22 cellular contexts compared by ENCODE assay signal in the genomic region with DNA sequence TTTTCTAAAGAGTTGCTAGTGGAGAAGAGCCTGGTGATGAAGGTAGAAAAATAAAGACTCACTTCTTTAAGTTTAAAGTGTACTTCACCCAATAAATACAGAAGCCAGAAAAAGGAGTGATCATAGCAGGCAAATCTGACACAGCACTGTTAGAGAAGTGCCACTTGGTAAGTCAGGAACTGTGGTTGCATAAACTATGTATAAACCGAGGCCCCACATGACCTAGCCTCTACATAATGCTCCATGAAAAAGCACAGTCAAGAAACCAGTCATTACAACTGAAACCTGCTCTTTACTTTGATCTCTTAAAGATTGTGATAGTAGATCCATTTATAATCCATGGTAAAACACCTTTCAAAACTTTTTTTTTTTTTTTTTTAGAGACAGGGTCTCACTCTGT.
A peak's percentile ranks its signal among the peaks of the same experiment; 100 is the strongest.
DNase-seq lines count a peak whose midpoint lies in the region; ATAC-seq, FAIRE-seq and TF ChIP-seq lines count a peak whose summit lies in the region.
"Had no signal": no experiment of that assay in that cellular context is flagged by ENCODE, and none has a peak within 500 bp of the region (broad histone marks: within the 10 kb centered on the region; RNA-seq: fewer than 3 reads in every experiment).

No MANE protein-coding gene starts in this region.

- H3K36me3 ChIP-seq in hepatocyte (replicated peaks; ENCODE audit: insufficient read depth, low read depth) (no peaks in the 10 kb centered on the region), adrenal gland (replicated peaks in 1 of 2) (no peaks in the 10 kb centered on the region)
- H3K36me3 ChIP-seq: HAP-1 had no signal

- no peak overlapping the region for H3K4me2 ChIP-seq in hepatocyte
- H3K4me2 ChIP-seq: SK-N-SH had no signal

- H3K4me1 ChIP-seq in hepatocyte (ENCODE audit: insufficient read depth), result peaks cover 32% of the 10 kb centered on the region
- H3K4me1 ChIP-seq in adrenal gland (replicated peaks in 1 of 2), result peaks cover 11 to 32% of the 10 kb centered on the region in 2 donors

- H3K4me1 Mint-ChIP-seq in mesothelial cell of epicardium, result peaks cover 15% of the 10 kb centered on the region

- H3K27ac ChIP-seq in VCaP (peak overlapping the region; percentile 83), hepatocyte (peak overlapping the region; percentile 13), substantia nigra (ENCODE audit: low read depth, low read length, poor library complexity, severe bottlenecking) (peak overlapping the region; percentile 75), adrenal gland (no peak overlapping the region)

- H3K9me2 ChIP-seq in hepatocyte (replicated peaks; ENCODE audit: insufficient read depth), result no peaks in the 10 kb centered on the region
- H3K9me2 ChIP-seq: SK-N-SH had no signal

- H3K4me3 ChIP-seq in hepatocyte (no peak overlapping the region), adrenal gland (no peak overlapping the region)
- H3K4me3 ChIP-seq: HAP-1 had no signal

- H3K27me3 ChIP-seq in hepatocyte, result no peaks in the 10 kb centered on the region
- H3K27me3 ChIP-seq in adrenal gland, result no peaks in the 10 kb centered on the region

- intact Hi-C loops in adrenal gland (cut with DNase I), result no loop called here

- no peaks in the 10 kb centered on the region for H3K9me3 Mint-ChIP-seq in mesothelial cell of epicardium

- DNase-seq in hepatocyte (ENCODE audit: low spot score) (no peak), substantia nigra (lab: John Stamatoyannopoulos, UW) (no peak), GM12891 (ENCODE audit: insufficient read length, low spot score) (no peak), adrenal gland (no peak), mesothelial cell of epicardium (ENCODE audit: low spot score in 2 of 2, unreplicated experiment in 2 of 2) (no peak)
- DNase-seq: GOT3; KBM-7; MV-4-11; NCI-H1105; NCI-H1436 treated with DMSO at 0.1 percent for 48 hours; NCI-H187 treated with DMSO at 0.1 percent for 48 hours; NCI-H2107; NCI-H524 treated with DMSO at 0.1 percent for 48 hours; NCI-H774; NK-92 treated with Interleukin-12 subunit alpha and Interleukin-12 subunit beta, amount 100 ng/mL, for 24 hours; PC-3; SK-N-SH had no signal

- H3K9me3 ChIP-seq in hepatocyte (ENCODE audit: low read depth) (no peaks in the 10 kb centered on the region), adrenal gland (replicated peaks in 1 of 3) (no peaks in the 10 kb centered on the region)
- H3K9me3 ChIP-seq: HAP-1, SK-N-SH had no signal

- no peak for FAIRE-seq in GM12891 (lab: Jason Lieb, UNC)
- FAIRE-seq: HTR-8/SVneo had no signal

- H3K27me3 Mint-ChIP-seq in mesothelial cell of epicardium (ENCODE audit: low read depth), result no peaks in the 10 kb centered on the region

- no peak overlapping the region for H2AFZ ChIP-seq in hepatocyte

- TF ChIP-seq CTCF in VCaP (conservative IDR thresholded peaks at IDR 0.05) (no peak), hepatocyte (IDR thresholded peaks at IDR 0.05; ENCODE audit: poor library complexity) (no peak), adrenal gland (IDR thresholded peaks at IDR 0.05) (no peak), mesothelial cell of epicardium (IDR thresholded peaks at IDR 0.05; ENCODE audit: unreplicated experiment) (no peak)

- 89% methylated on average over 1 of the region's 1 CpG for WGBS in hepatocyte (ENCODE audit: low lambda C conversion rate, missing lambda C conversion rate)
- WGBS in adrenal gland, 4 donors, result 89 to 95% (median 94%) methylated on average over 1 of the region's 1 CpG

- H3K79me2 ChIP-seq in hepatocyte, result no peaks in the 10 kb centered on the region

- H4K20me1 ChIP-seq in hepatocyte (ENCODE audit: insufficient read depth, poor library complexity, severe bottlenecking), result no peaks in the 10 kb centered on the region

- H3K36me3 Mint-ChIP-seq in mesothelial cell of epicardium, result no peaks in the 10 kb centered on the region

- TF ChIP-seq POLR2A in GM12891 (IDR thresholded peaks at IDR 0.05; ENCODE audit: low read depth, low read length) (no peak), adrenal gland (IDR thresholded peaks at IDR 0.05) (no peak)

- ATAC-seq in GM19351 (IDR thresholded peaks at IDR 0.05; ENCODE audit: unreplicated experiment), result peak; percentile 48
- no peak for ATAC-seq in HG03469 (IDR thresholded peaks at IDR 0.05; ENCODE audit: unreplicated experiment)
- ATAC-seq: PC-3 had no signal

- no peak overlapping the region for H3K4me3 Mint-ChIP-seq in mesothelial cell of epicardium

- no peak overlapping the region for H3K27ac Mint-ChIP-seq in mesothelial cell of epicardium

TF ChIP-seq in GM12891, 5 proteins besides CTCF, POLR2A, EP300 and RAD21:
- no peak for TF ChIP-seq TAF1 (IDR thresholded peaks at IDR 0.05; ENCODE audit: low read depth, low read length)
- no peak for TF ChIP-seq POLR2AphosphoS5 (IDR thresholded peaks at IDR 0.05; ENCODE audit: low read depth, low read length)
- TF ChIP-seq SPI1 (IDR thresholded peaks at IDR 0.05; ENCODE audit: low read depth, low read length), result no peak
- no peak for TF ChIP-seq POU2F2 (IDR thresholded peaks at IDR 0.05; ENCODE audit: low read depth, low read length)
- TF ChIP-seq PAX5 (IDR thresholded peaks at IDR 0.05; ENCODE audit: insufficient read depth, low read length, severe bottlenecking), result no peak

Comparison
In these comparisons a context has a peak if more than half of its experiments do, and no peak if none do; other contexts are left out.
1. H3K27ac ChIP-seq: peak in VCaP (single experiment), hepatocyte (single experiment) and substantia nigra (single experiment); none in adrenal gland (0 of 5).